In genomic region chr10:69718951-69719350, GRCh38 we compare ENCODE assay signal across 19 cellular contexts.
A peak's percentile ranks its signal among the peaks of the same experiment; 100 is the strongest.
DNase-seq lines count a peak whose midpoint lies in the region; ATAC-seq and TF ChIP-seq lines count a peak whose summit lies in the region.
"Had no signal": no experiment of that assay in that cellular context is flagged by ENCODE, and none has a peak within 500 bp of the region (broad histone marks: within the 10 kb centered on the region; RNA-seq: fewer than 3 reads in every experiment).

No MANE protein-coding gene starts in this region.

- no peak overlapping the region for H2BK5ac ChIP-seq in mesenchymal stem cell (ENCODE audit: low read depth, low read length, poor library complexity, severe bottlenecking)

- peaks cover 18% of the 10 kb centered on the region for H3K27me3 ChIP-seq in GM23248 (replicated peaks; ENCODE audit: insufficient read depth)
- H3K27me3 ChIP-seq in mesenchymal stem cell (ENCODE audit: control insufficient read depth in 1 of 2, insufficient read depth in 1 of 2, low read length in 2 of 2) = peaks cover 0 to 57% of the 10 kb centered on the region in 2 experiments
- no peaks in the 10 kb centered on the region for H3K27me3 ChIP-seq in right lobe of liver
- H3K27me3 ChIP-seq: BLaER1 treated with 17β-estradiol and CSF1 and Interleukin-3, amounts not matched to agents 10 nM and 100 nM had no signal

- no peaks in the 10 kb centered on the region for H3K79me2 ChIP-seq in GM23248 (ENCODE audit: insufficient read depth)

- no peaks in the 10 kb centered on the region for H3K79me1 ChIP-seq in mesenchymal stem cell (replicated peaks; ENCODE audit: low read length, poor library complexity, severe bottlenecking)

- H4K8ac ChIP-seq in mesenchymal stem cell (ENCODE audit: low read length) = no peak overlapping the region

- no peak overlapping the region for H3K27ac Mint-ChIP-seq in effector memory CD8-positive, alpha-beta T cell
- H3K27ac Mint-ChIP-seq: B cell; CD8-positive, alpha-beta T cell; H9; IgD-negative memory B cell had no signal

- no peak overlapping the region for H2AK5ac ChIP-seq in mesenchymal stem cell (ENCODE audit: low read length, severe bottlenecking)

- H3K18ac ChIP-seq in mesenchymal stem cell (ENCODE audit: low read depth in 1 of 2, low read length in 2 of 2) = no peak overlapping the region

- H3K36me3 Mint-ChIP-seq in effector memory CD8-positive, alpha-beta T cell (ENCODE audit: insufficient read depth) = no peaks in the 10 kb centered on the region
- H3K36me3 Mint-ChIP-seq: CD8-positive, alpha-beta T cell; IgD-negative memory B cell had no signal

- H3K9me2 ChIP-seq in GM23248 (ENCODE audit: insufficient read depth) = no peaks in the 10 kb centered on the region

- no peak overlapping the region for H3K23ac ChIP-seq in mesenchymal stem cell (ENCODE audit: low read length in 2 of 2)

- ATAC-seq in GM18909 (IDR thresholded peaks at IDR 0.05; ENCODE audit: poor library complexity, unreplicated experiment) (no peak), right lobe of liver (no peak), HG03342 (IDR thresholded peaks at IDR 0.05; ENCODE audit: unreplicated experiment) (no peak)
- no peak for ATAC-seq in effector memory CD8-positive, alpha-beta T cell (replicated peaks)
- ATAC-seq: A549; CD8-positive, alpha-beta T cell had no signal

- H3K4me2 ChIP-seq in GM23248 (ENCODE audit: unreplicated experiment) (no peak overlapping the region), mesenchymal stem cell (ENCODE audit: low read length, poor library complexity, severe bottlenecking) (no peak overlapping the region)
- H3K4me2 ChIP-seq: A549; BLaER1 treated with 17β-estradiol and CSF1 and Interleukin-3, amounts not matched to agents 10 nM and 100 nM had no signal

- no peak overlapping the region for H3K4me3 Mint-ChIP-seq in effector memory CD8-positive, alpha-beta T cell
- H3K4me3 Mint-ChIP-seq: B cell; CD8-positive, alpha-beta T cell; H9; IgD-negative memory B cell had no signal

- WGBS in GM23248 (ENCODE audit: low coverage in 1 of 2, low lambda C conversion rate in 2 of 2, missing lambda C conversion rate in 2 of 2), 2 experiments = 48 to 49% methylated on average over 4 of the region's 4 CpGs
- WGBS in mesenchymal stem cell = 76% methylated on average over 4 of the region's 4 CpGs
- 60% methylated on average over 4 of the region's 4 CpGs for WGBS in right lobe of liver (ENCODE audit: insufficient coverage, low coverage, low lambda C conversion rate, missing lambda C conversion rate)

- H2BK120ac ChIP-seq in mesenchymal stem cell (ENCODE audit: low read depth, low read length) = no peak overlapping the region

- no peaks in the 10 kb centered on the region for H3K4me1 ChIP-seq in GM23248 (ENCODE audit: insufficient read depth)
- H3K4me1 ChIP-seq in mesenchymal stem cell (ENCODE audit: control insufficient read depth, insufficient read depth, low read depth, low read length) = peaks cover 19% of the 10 kb centered on the region
- no peaks in the 10 kb centered on the region for H3K4me1 ChIP-seq in right lobe of liver
- H3K4me1 ChIP-seq: A549 had no signal

- no peaks in the 10 kb centered on the region for H3K4me1 Mint-ChIP-seq in effector memory CD8-positive, alpha-beta T cell (ENCODE audit: low read depth in 2 of 2)
- H3K4me1 Mint-ChIP-seq: B cell had no signal

- no peaks in the 10 kb centered on the region for H3K9me3 Mint-ChIP-seq in effector memory CD8-positive, alpha-beta T cell
- H3K9me3 Mint-ChIP-seq: CD8-positive, alpha-beta T cell had no signal

- H3K4me3 ChIP-seq in GM23248 (no peak overlapping the region), astrocyte of the spinal cord (ENCODE audit: low read depth, low read length) (no peak overlapping the region), mesenchymal stem cell (ENCODE audit: insufficient read depth in 1 of 2, low read depth in 1 of 2, low read length in 2 of 2) (no peak overlapping the region), right lobe of liver (no peak overlapping the region)
- H3K4me3 ChIP-seq: A549; BLaER1 treated with 17β-estradiol and CSF1 and Interleukin-3, amounts not matched to agents 10 nM and 100 nM had no signal

- H3K36me3 ChIP-seq in GM23248 (ENCODE audit: low read depth) (no peaks in the 10 kb centered on the region), mesenchymal stem cell (ENCODE audit: control insufficient read depth in 1 of 2, insufficient read depth in 2 of 2, low read depth in 1 of 2, low read length in 2 of 2) (no peaks in the 10 kb centered on the region), right lobe of liver (no peaks in the 10 kb centered on the region)
- H3K36me3 ChIP-seq: BLaER1 treated with 17β-estradiol and CSF1 and Interleukin-3, amounts not matched to agents 10 nM and 100 nM had no signal

- H3K27ac ChIP-seq in GM23248 (no peak overlapping the region), mesenchymal stem cell (ENCODE audit: low read length, poor library complexity, severe bottlenecking) (no peak overlapping the region), right lobe of liver (no peak overlapping the region)
- H3K27ac ChIP-seq: 22Rv1; A549; BLaER1 treated with 17β-estradiol and CSF1 and Interleukin-3, amounts not matched to agents 10 nM and 100 nM; HL-60 had no signal

- H3K9me3 ChIP-seq in GM23248 (ENCODE audit: low read depth) = no peaks in the 10 kb centered on the region
- no peaks in the 10 kb centered on the region for H3K9me3 ChIP-seq in mesenchymal stem cell (ENCODE audit: control insufficient read depth, low read length)
- H3K9me3 ChIP-seq in right lobe of liver = no peaks in the 10 kb centered on the region

- intact Hi-C loops in right lobe of liver (cut with DNase I) = loop anchor here (5.0 to 10.0 kb wide), 3 partner anchors 72 to 204 kb away; no protein-coding TSS in a partner anchor

- H3K14ac ChIP-seq in mesenchymal stem cell (ENCODE audit: low read length in 2 of 2) = no peak overlapping the region

- in situ Hi-C loops in GM23248 (cut with MboI) (no loop called here), astrocyte of the spinal cord (cut with HindIII; ENCODE audit: low sequenced_read_pairs) (no loop called here)

- H3K27me3 Mint-ChIP-seq in effector memory CD8-positive, alpha-beta T cell = peaks cover 21 to 66% of the 10 kb centered on the region in 2 donors

- H4K91ac ChIP-seq in mesenchymal stem cell (ENCODE audit: low read length) = no peak overlapping the region

- H3K9ac ChIP-seq in GM23248 = no peak overlapping the region
- no peak overlapping the region for H3K9ac ChIP-seq in mesenchymal stem cell (ENCODE audit: low read length)
- H3K9ac ChIP-seq: BLaER1 treated with 17β-estradiol and CSF1 and Interleukin-3, amounts not matched to agents 10 nM and 100 nM had no signal

- peak; percentile 24 for DNase-seq in AG08395 (ENCODE audit: low spot score)
- peak; percentile 48 for DNase-seq in GM23248
- peak; percentile 5 for DNase-seq in astrocyte of the spinal cord (ENCODE audit: low read depth, low spot score)
- peak; percentile 36 for DNase-seq in mesenchymal stem cell
- DNase-seq in right lobe of liver = no peak
- no peak for DNase-seq in effector memory CD8-positive, alpha-beta T cell
- DNase-seq: Calu3; CD8-positive, alpha-beta T cell; DMS79 treated with DMSO at 0.1 percent for 48 hours; H9; KBM-7 had no signal

- H2BK15ac ChIP-seq in mesenchymal stem cell (ENCODE audit: low read depth, poor library complexity, severe bottlenecking) = no peak overlapping the region

- H3F3A ChIP-seq in GM23248 (ENCODE audit: insufficient read depth) = peaks cover 5% of the 10 kb centered on the region; the same call in 1 of the 2 replicates

- H2BK12ac ChIP-seq in mesenchymal stem cell (ENCODE audit: low read length in 2 of 2) = no peak overlapping the region

- H4K20me1 ChIP-seq in GM23248 (ENCODE audit: insufficient read depth) = no peaks in the 10 kb centered on the region
- H4K20me1 ChIP-seq: BLaER1 treated with 17β-estradiol and CSF1 and Interleukin-3, amounts not matched to agents 10 nM and 100 nM had no signal

- no peak for TF ChIP-seq POLR2A in right lobe of liver (IDR thresholded peaks at IDR 0.05)

- H3K4ac ChIP-seq in mesenchymal stem cell (ENCODE audit: low read depth in 1 of 2, low read length in 2 of 2) = no peak overlapping the region

- TF ChIP-seq CTCF in astrocyte of the spinal cord (IDR thresholded peaks at IDR 0.05; ENCODE audit: low read depth, low read length) (no peak), right lobe of liver (IDR thresholded peaks at IDR 0.05) (no peak)

- H2AFZ ChIP-seq in GM23248 (no peak overlapping the region), mesenchymal stem cell (ENCODE audit: low read depth, low read length) (no peak overlapping the region)

Comparison
In these comparisons a context has a peak if more than half of its experiments do, and no peak if none do; other contexts are left out.
1. DNase-seq: peak in AG08395 (single experiment), GM23248 (single experiment), astrocyte of the spinal cord (single experiment) and mesenchymal stem cell (single experiment); none in right lobe of liver (0 of 3) and effector memory CD8-positive, alpha-beta T cell (0 of 3).